10 cellular contexts compared by ENCODE assay signal in the genomic region with DNA sequence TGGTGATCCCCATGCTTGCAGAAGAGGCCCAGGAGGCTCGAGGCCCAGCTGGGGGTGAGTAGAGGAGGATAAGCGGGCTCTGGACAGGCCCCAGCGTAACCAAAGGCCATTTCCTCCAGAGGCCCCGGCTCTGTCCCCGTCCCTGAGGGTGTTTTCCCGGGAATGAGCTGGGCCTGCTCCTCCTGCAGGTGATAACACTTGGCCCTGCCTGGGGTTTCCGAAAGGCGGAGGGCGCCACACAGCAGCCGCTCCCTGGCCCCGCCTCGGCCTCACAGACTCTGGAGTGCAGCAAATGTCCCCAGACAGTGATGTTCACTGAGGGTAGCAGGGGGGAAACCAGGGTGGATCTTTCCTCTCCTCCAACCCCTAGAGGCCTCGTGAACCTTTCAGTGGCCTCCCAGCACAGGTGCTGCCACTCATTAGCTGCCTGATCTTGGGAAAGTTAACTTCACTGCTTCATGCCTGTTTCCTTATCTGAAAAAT. TPM values are rescaled to one million over a fixed set of nuclear protein-coding genes. Genes with fewer than 3 reads are reported as not detected.
DNase-seq lines count a peak whose midpoint lies in the region; ATAC-seq and TF ChIP-seq lines count a peak whose summit lies in the region.
"Had no signal": no experiment of that assay in that cellular context is flagged by ENCODE, and none has a peak within 500 bp of the region (broad histone marks: within the 10 kb centered on the region; RNA-seq: fewer than 3 reads in every experiment).

No MANE protein-coding gene starts in this region.

- H4K20me1 ChIP-seq in OCI-LY1 (ENCODE audit: insufficient read depth, low read length) = no peaks in the 10 kb centered on the region

- no peak overlapping the region for H3K4me3 Mint-ChIP-seq in activated CD4-positive, alpha-beta memory T cell treated with anti-CD3 and anti-CD28 coated beads, Interleukin-2, amount 10 ng/mL, durations not matched to agents 7 days and 5 days
- H3K4me3 Mint-ChIP-seq in activated CD4-positive, alpha-beta memory T cell treated with anti-CD3 and anti-CD28 coated beads for 36 hours = no peak overlapping the region

- H3K18ac ChIP-seq in trophoblast cell (ENCODE audit: low read length) = peak overlapping the region; percentile 56

- no peaks in the 10 kb centered on the region for H3K9me2 ChIP-seq in OCI-LY1 (ENCODE audit: low read depth, low read length)

- peaks cover 14% of the 10 kb centered on the region; the same call in 1 of the 2 replicates for H3F3A ChIP-seq in OCI-LY1 (ENCODE audit: insufficient read depth, low read length)

- no peak for DNase-seq in activated CD4-positive, alpha-beta memory T cell treated with anti-CD3 and anti-CD28 coated beads, Interleukin-2, amount 10 ng/mL, durations not matched to agents 7 days and 5 days
- no peak for DNase-seq in activated CD4-positive, alpha-beta memory T cell treated with anti-CD3 and anti-CD28 coated beads for 36 hours
- peak; percentile 24 to 51 for DNase-seq in trophoblast cell
- no peak for DNase-seq in omental fat pad (ENCODE audit: low spot score)
- no peak for DNase-seq in upper lobe of right lung
- DNase-seq: NCI-H2171, nucleus accumbens had no signal

- peak overlapping the region; percentile 99 for H3K27ac ChIP-seq in OCI-LY1 (ENCODE audit: low read depth, low read length, poor library complexity, severe bottlenecking)
- H3K27ac ChIP-seq in trophoblast cell (ENCODE audit: low read depth, low read length) = no peak overlapping the region
- no peak overlapping the region for H3K27ac ChIP-seq in upper lobe of right lung

- H3K27me3 ChIP-seq in OCI-LY1 (ENCODE audit: insufficient read depth, low read length) = no peaks in the 10 kb centered on the region
- H3K27me3 ChIP-seq in trophoblast cell (ENCODE audit: insufficient read depth, low read length) = no peaks in the 10 kb centered on the region
- no peaks in the 10 kb centered on the region for H3K27me3 ChIP-seq in upper lobe of right lung

- H3K9me3 ChIP-seq in OCI-LY1 (ENCODE audit: low read length) = no peaks in the 10 kb centered on the region
- H3K9me3 ChIP-seq in trophoblast cell (ENCODE audit: insufficient read depth, low read depth, low read length) = no peaks in the 10 kb centered on the region
- no peaks in the 10 kb centered on the region for H3K9me3 ChIP-seq in upper lobe of right lung

- H3K36me3 ChIP-seq in OCI-LY1 (ENCODE audit: insufficient read depth, low read length) (peaks cover 38% of the 10 kb centered on the region), trophoblast cell (ENCODE audit: control insufficient read depth in 1 of 2, insufficient read depth in 2 of 2, low read length in 2 of 2) (no peaks in the 10 kb centered on the region), upper lobe of right lung (no peaks in the 10 kb centered on the region)

- H3K4me2 ChIP-seq in OCI-LY1 (ENCODE audit: low read length) (peak overlapping the region; percentile 60), trophoblast cell (ENCODE audit: low read length) (no peak overlapping the region)

- peaks cover 18% of the 10 kb centered on the region for H3K79me1 ChIP-seq in trophoblast cell (ENCODE audit: low read length)

- CTCF ChIA-PET in activated CD4-positive, alpha-beta memory T cell treated with anti-CD3 and anti-CD28 coated beads, Interleukin-2, amount 10 ng/mL, durations not matched to agents 7 days and 5 days (lab: Charles Lee) = interaction anchor here (2.4 kb wide), 1 partner anchor 11 kb away, joined by 6 read pairs; no protein-coding TSS in a partner anchor
- CTCF ChIA-PET in activated CD4-positive, alpha-beta memory T cell treated with anti-CD3 and anti-CD28 coated beads for 36 hours (lab: Charles Lee) = no interaction called here

- H3K23ac ChIP-seq in trophoblast cell (ENCODE audit: low read length) = no peak overlapping the region

- H2BK12ac ChIP-seq in trophoblast cell (ENCODE audit: low read length) = peak overlapping the region; percentile 63

- WGBS in trophoblast cell (ENCODE audit: extremely low coverage, insufficient coverage, insufficient read length) = no CpG with 5 or more reads among the region's 13 CpGs

- TF ChIP-seq CTCF in OCI-LY1 (IDR thresholded peaks at IDR 0.05; ENCODE audit: low read length) = peak; percentile 28; the same call in 1 of the 2 replicates
- TF ChIP-seq CTCF in omental fat pad (IDR thresholded peaks at IDR 0.05) = no peak
- TF ChIP-seq CTCF in upper lobe of right lung (IDR thresholded peaks at IDR 0.05) = no peak

- H3K9ac ChIP-seq in OCI-LY1 (ENCODE audit: low read length) = peak overlapping the region; percentile 73
- no peak overlapping the region for H3K9ac ChIP-seq in trophoblast cell (ENCODE audit: low read length)

- H3K79me2 ChIP-seq in OCI-LY1 (ENCODE audit: insufficient read depth, low read length) (peaks cover 39% of the 10 kb centered on the region), trophoblast cell (ENCODE audit: control insufficient read depth, insufficient read depth, low read length, poor library complexity) (no peaks in the 10 kb centered on the region)

- H3K4me1 Mint-ChIP-seq in activated CD4-positive, alpha-beta memory T cell treated with anti-CD3 and anti-CD28 coated beads, Interleukin-2, amount 10 ng/mL, durations not matched to agents 7 days and 5 days = peaks cover 32% of the 10 kb centered on the region
- peaks cover 9% of the 10 kb centered on the region for H3K4me1 Mint-ChIP-seq in activated CD4-positive, alpha-beta memory T cell treated with anti-CD3 and anti-CD28 coated beads for 36 hours (ENCODE audit: low read depth)

- H4K91ac ChIP-seq in trophoblast cell (ENCODE audit: low read depth, low read length) = peak overlapping the region; percentile 57

- H4K12ac ChIP-seq in trophoblast cell (ENCODE audit: low read depth, low read length) = no peak overlapping the region

- no peak overlapping the region for H2AFZ ChIP-seq in OCI-LY1 (ENCODE audit: low read length)
- H2AFZ ChIP-seq in trophoblast cell (ENCODE audit: insufficient read depth, low read length, poor library complexity) = no peak overlapping the region

- no peaks in the 10 kb centered on the region for H3K9me3 Mint-ChIP-seq in activated CD4-positive, alpha-beta memory T cell treated with anti-CD3 and anti-CD28 coated beads, Interleukin-2, amount 10 ng/mL, durations not matched to agents 7 days and 5 days
- H3K9me3 Mint-ChIP-seq in activated CD4-positive, alpha-beta memory T cell treated with anti-CD3 and anti-CD28 coated beads for 36 hours = no peaks in the 10 kb centered on the region

- H3K4me1 ChIP-seq in OCI-LY1 (ENCODE audit: insufficient read depth, low read length, severe bottlenecking) = peaks cover 91% of the 10 kb centered on the region
- peaks cover 17 to 26% of the 10 kb centered on the region in 2 experiments for H3K4me1 ChIP-seq in trophoblast cell (ENCODE audit: control insufficient read depth in 1 of 2, insufficient read depth in 2 of 2, low read length in 2 of 2)
- H3K4me1 ChIP-seq in upper lobe of right lung = no peaks in the 10 kb centered on the region

- POLR2A ChIA-PET in activated CD4-positive, alpha-beta memory T cell treated with anti-CD3 and anti-CD28 coated beads, Interleukin-2, amount 10 ng/mL, durations not matched to agents 7 days and 5 days (lab: Charles Lee) = interaction anchor here (1.2 kb wide), 2 partner anchors 46 to 55 kb away, joined by 4 to 7 read pairs; partner anchors contain the start of gene TAB1
- POLR2A ChIA-PET in activated CD4-positive, alpha-beta memory T cell treated with anti-CD3 and anti-CD28 coated beads for 36 hours (lab: Charles Lee) = no interaction called here

- peak overlapping the region; percentile 80 for H2AK5ac ChIP-seq in trophoblast cell (ENCODE audit: low read length)

- H3K4me3 ChIP-seq in OCI-LY1 (ENCODE audit: low read depth, low read length, poor library complexity, severe bottlenecking) (peak overlapping the region; percentile 77), trophoblast cell (ENCODE audit: low read depth, low read length) (no peak overlapping the region), upper lobe of right lung (no peak overlapping the region)

- H3K36me3 Mint-ChIP-seq in activated CD4-positive, alpha-beta memory T cell treated with anti-CD3 and anti-CD28 coated beads, Interleukin-2, amount 10 ng/mL, durations not matched to agents 7 days and 5 days (ENCODE audit: low read depth) = no peaks in the 10 kb centered on the region
- H3K36me3 Mint-ChIP-seq in activated CD4-positive, alpha-beta memory T cell treated with anti-CD3 and anti-CD28 coated beads for 36 hours = no peaks in the 10 kb centered on the region

- peaks cover 4% of the 10 kb centered on the region for H3K27me3 Mint-ChIP-seq in activated CD4-positive, alpha-beta memory T cell treated with anti-CD3 and anti-CD28 coated beads, Interleukin-2, amount 10 ng/mL, durations not matched to agents 7 days and 5 days
- H3K27me3 Mint-ChIP-seq in activated CD4-positive, alpha-beta memory T cell treated with anti-CD3 and anti-CD28 coated beads for 36 hours = peaks cover 2% of the 10 kb centered on the region

- peak overlapping the region; percentile 59 for H3K14ac ChIP-seq in trophoblast cell (ENCODE audit: low read length)

- peak overlapping the region; percentile 7 for H2BK5ac ChIP-seq in trophoblast cell (ENCODE audit: low read depth, low read length, poor library complexity)

- peak overlapping the region; percentile 88 for H3K27ac Mint-ChIP-seq in activated CD4-positive, alpha-beta memory T cell treated with anti-CD3 and anti-CD28 coated beads, Interleukin-2, amount 10 ng/mL, durations not matched to agents 7 days and 5 days
- H3K27ac Mint-ChIP-seq in activated CD4-positive, alpha-beta memory T cell treated with anti-CD3 and anti-CD28 coated beads for 36 hours = no peak overlapping the region

- H2BK120ac ChIP-seq in trophoblast cell (ENCODE audit: insufficient read depth, low read length, poor library complexity) = peak overlapping the region; percentile 15

- no peak overlapping the region for H4K8ac ChIP-seq in trophoblast cell (ENCODE audit: low read depth, low read length)

- ATAC-seq in HG02571 (IDR thresholded peaks at IDR 0.05; ENCODE audit: unreplicated experiment) (peak; percentile 46), GM21390 (IDR thresholded peaks at IDR 0.05; ENCODE audit: unreplicated experiment) (no peak), omental fat pad (ENCODE audit: low FRiP score) (no peak), upper lobe of right lung (no peak)

- no peak overlapping the region for H3K4ac ChIP-seq in trophoblast cell (ENCODE audit: low read depth, low read length)

- intact Hi-C loops in activated CD4-positive, alpha-beta memory T cell treated with anti-CD3 and anti-CD28 coated beads for 36 hours (cut with micrococcal nuclease) = no loop called here
- intact Hi-C loops in upper lobe of right lung (cut with DNase I) = no loop called here

RNA-seq across cellular contexts. Expression of gene MGAT3, which starts 10.5 kb away (rescaled TPM):
- under 1 TPM; 0.55 to 0.83 TPM for total RNA-seq in activated CD4-positive, alpha-beta memory T cell treated with anti-CD3 and anti-CD28 coated beads, Interleukin-2, amount 10 ng/mL, durations not matched to agents 7 days and 5 days
- total RNA-seq in activated CD4-positive, alpha-beta memory T cell treated with anti-CD3 and anti-CD28 coated beads for 36 hours = under 1 TPM in 1 of 2 experiments, not detected in 1; 0.05 TPM
- 19.8 and 20.9 TPM in 2 replicates for polyA plus RNA-seq in trophoblast cell (2013)
- total RNA-seq in omental fat pad (10 to 100 TPM in 2 of 4 donors, 1 to 10 TPM in 2; 4.1 to 23.5 (median 9.9) TPM), upper lobe of right lung (34.8 TPM)

RNA-seq across cellular contexts. Expression of gene TAB1, which starts 46.7 kb away (rescaled TPM):
- 10 to 100 TPM; 25.0 to 27.5 TPM for total RNA-seq in activated CD4-positive, alpha-beta memory T cell treated with anti-CD3 and anti-CD28 coated beads, Interleukin-2, amount 10 ng/mL, durations not matched to agents 7 days and 5 days
- 10 to 100 TPM; 17.2 to 21.1 TPM for total RNA-seq in activated CD4-positive, alpha-beta memory T cell treated with anti-CD3 and anti-CD28 coated beads for 36 hours
- 12.9 and 13.2 TPM in 2 replicates for polyA plus RNA-seq in trophoblast cell (2013)
- 10 to 100 TPM in 3 of 4 donors, 1 to 10 TPM in 1; 7.6 to 14.5 (median 11.1) TPM for total RNA-seq in omental fat pad
- 31.0 TPM for total RNA-seq in upper lobe of right lung

RNA-seq across cellular contexts. Expression of gene MIEF1, which starts 55.8 kb away (rescaled TPM):
- total RNA-seq in activated CD4-positive, alpha-beta memory T cell treated with anti-CD3 and anti-CD28 coated beads, Interleukin-2, amount 10 ng/mL, durations not matched to agents 7 days and 5 days = 10 to 100 TPM; 32.4 to 32.6 TPM
- 10 to 100 TPM; 40.3 to 43.1 TPM for total RNA-seq in activated CD4-positive, alpha-beta memory T cell treated with anti-CD3 and anti-CD28 coated beads for 36 hours
- polyA plus RNA-seq in trophoblast cell (2013) = 26.5 and 27.5 TPM in 2 replicates
- total RNA-seq in omental fat pad (10 to 100 TPM; 23.6 to 46.0 (median 32.4) TPM), upper lobe of right lung (24.3 TPM)

Comparison
In these comparisons a context has a peak if more than half of its experiments do, and no peak if none do; other contexts are left out.
1. DNase-seq: peak in trophoblast cell (2 of 2); none in activated CD4-positive, alpha-beta memory T cell treated with anti-CD3 and anti-CD28 coated beads, Interleukin-2, amount 10 ng/mL, durations not matched to agents 7 days and 5 days (single experiment), activated CD4-positive, alpha-beta memory T cell treated with anti-CD3 and anti-CD28 coated beads for 36 hours (single experiment), omental fat pad (single experiment) and upper lobe of right lung (single experiment).